Comparison of ENCODE assay signal across 8 cellular contexts in genomic region chr1:247103777-247104591, GRCh38. TPM values are rescaled to one million over a fixed set of nuclear protein-coding genes. Genes with fewer than 3 reads are reported as not detected.
DNase-seq lines count a peak whose midpoint lies in the region; ATAC-seq, FAIRE-seq and TF ChIP-seq lines count a peak whose summit lies in the region.

Gene ZNF669, minus strand, starts transcription at chr1:247104356. Its CDS starts 157 bp downstream, at chr1:247104199.

- ATAC-seq in naive thymus-derived CD4-positive, alpha-beta T cell: peak; percentile 99
- ATAC-seq in stimulated activated memory B cell treated with anti-CD40 and anti-IgM and Interleukin-4, amounts not matched to agents 10 μg/mL and 1 μg/mL and 100 μg/mL, for 72 hours: peak; percentile 100

- TF ChIP-seq CTCF in DOHH2 (IDR thresholded peaks at IDR 0.05; ENCODE audit: low read depth, low read length, poor library complexity, severe bottlenecking): no peak
- no peak for TF ChIP-seq CTCF in fibroblast of lung (conservative IDR thresholded peaks at IDR 0.05 in 1 of 2, IDR thresholded peaks at IDR 0.05 in 1 of 2; ENCODE audit: low read depth in 1 of 2, low read length in 2 of 2)

- H3K27ac Mint-ChIP-seq in naive thymus-derived CD4-positive, alpha-beta T cell: peak within 1 kb of the TSS; percentile 70 to 93 (median 81)
- H3K27ac Mint-ChIP-seq in stimulated activated memory B cell treated with anti-CD40 and anti-IgM and Interleukin-4, amounts not matched to agents 10 μg/mL and 1 μg/mL and 100 μg/mL, for 72 hours: peak within 1 kb of the TSS; percentile 96

- H3F3A ChIP-seq in DOHH2 (ENCODE audit: control insufficient read depth, insufficient read depth) (no peaks in the 10 kb centered on the region), GM23248 (ENCODE audit: insufficient read depth) (peaks cover 11% of the 10 kb centered on the region; the same call in 1 of the 2 replicates)

- H3K27me3 ChIP-seq in DOHH2 (ENCODE audit: control insufficient read depth, low read length) (no peaks in the 10 kb centered on the region), GM23248 (replicated peaks; ENCODE audit: insufficient read depth) (no peaks in the 10 kb centered on the region), Karpas-422 (ENCODE audit: low read length) (no peaks in the 10 kb centered on the region), fibroblast of lung (ENCODE audit: control insufficient read depth, insufficient read depth, low read length) (no peaks in the 10 kb centered on the region)
- no peaks in the 10 kb centered on the region for H3K27me3 ChIP-seq in naive thymus-derived CD4-positive, alpha-beta T cell (ENCODE audit: control insufficient read depth in 2 of 2, insufficient read depth in 2 of 2, low read length in 2 of 2)

- in situ Hi-C loops in GM23248 (cut with MboI): no loop called here

- peak; percentile 88 for FAIRE-seq in RCC 7860 (lab: Jason Lieb, UNC)

- H3K9me2 ChIP-seq in DOHH2 (replicated peaks; ENCODE audit: control insufficient read depth, low read length): no peaks in the 10 kb centered on the region
- no peaks in the 10 kb centered on the region for H3K9me2 ChIP-seq in GM23248 (ENCODE audit: insufficient read depth)
- H3K9me2 ChIP-seq in Karpas-422 (replicated peaks; ENCODE audit: insufficient read depth, low read length): no peaks in the 10 kb centered on the region

- peaks cover 19 to 46% (median 33%) of the 10 kb centered on the region in 5 donors for H3K36me3 Mint-ChIP-seq in naive thymus-derived CD4-positive, alpha-beta T cell
- peaks cover 34% of the 10 kb centered on the region for H3K36me3 Mint-ChIP-seq in stimulated activated memory B cell treated with anti-CD40 and anti-IgM and Interleukin-4, amounts not matched to agents 10 μg/mL and 1 μg/mL and 100 μg/mL, for 72 hours

- intact Hi-C loops in naive thymus-derived CD4-positive, alpha-beta T cell (cut with micrococcal nuclease): loop anchor here (1.0 to 10.0 kb wide), 8 partner anchors 26 to 599 kb away; partner anchors contain the start of genes CNST (in 2 of the 2), TFB2M (in 2 of the 2), ZNF496 (in 2 of the 2) and ZNF670 (in 2 of the 2)

- H3K9me3 Mint-ChIP-seq in naive thymus-derived CD4-positive, alpha-beta T cell: peaks cover 3 to 55% (median 34%) of the 10 kb centered on the region in 11 donors
- peaks cover 9% of the 10 kb centered on the region for H3K9me3 Mint-ChIP-seq in stimulated activated memory B cell treated with anti-CD40 and anti-IgM and Interleukin-4, amounts not matched to agents 10 μg/mL and 1 μg/mL and 100 μg/mL, for 72 hours

- POLR2A ChIA-PET in naive thymus-derived CD4-positive, alpha-beta T cell (lab: Charles Lee): interaction anchor here (1.0 to 2.2 kb wide), 6 partner anchors 11 to 227 kb away, joined by 3 to 11 read pairs (median 4); partner anchors contain the start of genes AHCTF1 and ZNF670

- CTCF ChIA-PET in naive thymus-derived CD4-positive, alpha-beta T cell (lab: Charles Lee): no interaction called here

- peak within 1 kb of the TSS; percentile 96 for H3K4me3 ChIP-seq in DOHH2 (ENCODE audit: low read length)
- H3K4me3 ChIP-seq in GM23248: peak within 1 kb of the TSS; percentile 90
- peak within 1 kb of the TSS; percentile 100 for H3K4me3 ChIP-seq in Karpas-422 (ENCODE audit: low read length)
- H3K4me3 ChIP-seq in fibroblast of lung (replicated peaks in 1 of 4; ENCODE audit: control extremely low read depth in 1 of 4, insufficient read depth in 1 of 4, low read depth in 3 of 4, low read length in 4 of 4): peak within 1 kb of the TSS; percentile 73 to 96 (median 84)
- H3K4me3 ChIP-seq in naive thymus-derived CD4-positive, alpha-beta T cell (ENCODE audit: low read length): peak within 1 kb of the TSS; percentile 96

- H3K4me1 Mint-ChIP-seq in naive thymus-derived CD4-positive, alpha-beta T cell: peaks cover 6 to 24% (median 16%) of the 10 kb centered on the region in 7 donors
- peaks cover 6% of the 10 kb centered on the region for H3K4me1 Mint-ChIP-seq in stimulated activated memory B cell treated with anti-CD40 and anti-IgM and Interleukin-4, amounts not matched to agents 10 μg/mL and 1 μg/mL and 100 μg/mL, for 72 hours

- peak within 1 kb of the TSS; percentile 83 to 93 (median 91) for H3K4me3 Mint-ChIP-seq in naive thymus-derived CD4-positive, alpha-beta T cell
- H3K4me3 Mint-ChIP-seq in stimulated activated memory B cell treated with anti-CD40 and anti-IgM and Interleukin-4, amounts not matched to agents 10 μg/mL and 1 μg/mL and 100 μg/mL, for 72 hours: peak within 1 kb of the TSS; percentile 98

- H3K36me3 ChIP-seq in DOHH2 (ENCODE audit: control insufficient read depth, low read length) (peaks cover 44% of the 10 kb centered on the region), GM23248 (ENCODE audit: low read depth) (peaks cover 25% of the 10 kb centered on the region), Karpas-422 (ENCODE audit: insufficient read depth, low read length) (peaks cover 32% of the 10 kb centered on the region), fibroblast of lung (ENCODE audit: control insufficient read depth, insufficient read depth, low read length) (peaks cover 9% of the 10 kb centered on the region)
- H3K36me3 ChIP-seq in naive thymus-derived CD4-positive, alpha-beta T cell (ENCODE audit: control insufficient read depth in 2 of 3, insufficient read depth in 3 of 3, low read length in 3 of 3): peaks cover 19 to 29% (median 20%) of the 10 kb centered on the region in 3 experiments

- peaks cover 42% of the 10 kb centered on the region for H3K79me2 ChIP-seq in DOHH2 (ENCODE audit: control insufficient read depth, low read length)
- H3K79me2 ChIP-seq in GM23248 (ENCODE audit: insufficient read depth): peaks cover 35% of the 10 kb centered on the region
- H3K79me2 ChIP-seq in Karpas-422 (ENCODE audit: low read length): peaks cover 37% of the 10 kb centered on the region
- H3K79me2 ChIP-seq in fibroblast of lung (ENCODE audit: control insufficient read depth, insufficient read depth, low read length): peaks cover 17% of the 10 kb centered on the region

- 0 to 2% methylated on average over 53 to 59 of the region's 61 CpGs for WGBS in GM23248 (ENCODE audit: low coverage in 1 of 2, low lambda C conversion rate in 2 of 2, missing lambda C conversion rate in 2 of 2), 2 experiments

- peaks cover 18% of the 10 kb centered on the region for H3K9me3 ChIP-seq in DOHH2 (ENCODE audit: control insufficient read depth, insufficient read depth, low read length)
- no peaks in the 10 kb centered on the region for H3K9me3 ChIP-seq in GM23248 (ENCODE audit: low read depth)
- peaks cover 32% of the 10 kb centered on the region for H3K9me3 ChIP-seq in Karpas-422 (ENCODE audit: low read length)
- peaks cover 6% of the 10 kb centered on the region for H3K9me3 ChIP-seq in fibroblast of lung (ENCODE audit: control insufficient read depth, insufficient read depth, low read depth, low read length)
- H3K9me3 ChIP-seq in naive thymus-derived CD4-positive, alpha-beta T cell (ENCODE audit: control insufficient read depth in 2 of 3, low read length in 3 of 3): peaks cover 0 to 34% (median 19%) of the 10 kb centered on the region in 3 experiments

- H3K4me1 ChIP-seq in DOHH2 (ENCODE audit: control insufficient read depth, low read length) (peaks cover 14% of the 10 kb centered on the region), GM23248 (ENCODE audit: insufficient read depth) (peaks cover 15% of the 10 kb centered on the region), Karpas-422 (ENCODE audit: low read length) (peaks cover 6% of the 10 kb centered on the region), fibroblast of lung (ENCODE audit: control insufficient read depth, extremely low read depth, insufficient read depth, low read length) (no peaks in the 10 kb centered on the region)
- peaks cover 3 to 4% of the 10 kb centered on the region in 2 donors for H3K4me1 ChIP-seq in naive thymus-derived CD4-positive, alpha-beta T cell (ENCODE audit: control insufficient read depth in 2 of 2, insufficient read depth in 2 of 2, low read length in 2 of 2)

- peaks cover 15 to 25% (median 20%) of the 10 kb centered on the region in 5 donors for H3K27me3 Mint-ChIP-seq in naive thymus-derived CD4-positive, alpha-beta T cell
- H3K27me3 Mint-ChIP-seq in stimulated activated memory B cell treated with anti-CD40 and anti-IgM and Interleukin-4, amounts not matched to agents 10 μg/mL and 1 μg/mL and 100 μg/mL, for 72 hours: peaks cover 20% of the 10 kb centered on the region

- H2AFZ ChIP-seq in GM23248 (peak within 1 kb of the TSS; percentile 90), Karpas-422 (ENCODE audit: low read length) (peak within 1 kb of the TSS; percentile 91; the same call in 1 of the 2 replicates), fibroblast of lung (ENCODE audit: low read length) (peak within 1 kb of the TSS; percentile 93)

- H3K9ac ChIP-seq in GM23248: peak within 1 kb of the TSS; percentile 87
- peak within 1 kb of the TSS; percentile 99 for H3K9ac ChIP-seq in Karpas-422 (ENCODE audit: low read length)
- H3K9ac ChIP-seq in fibroblast of lung (ENCODE audit: insufficient read depth, low read length): peak within 1 kb of the TSS; percentile 84

- H3K27ac ChIP-seq in DOHH2 (ENCODE audit: low read depth, low read length): peak within 1 kb of the TSS; percentile 65
- H3K27ac ChIP-seq in GM23248: peak within 1 kb of the TSS; percentile 64
- peak within 1 kb of the TSS; percentile 67 for H3K27ac ChIP-seq in Karpas-422 (ENCODE audit: low read length)
- peak within 1 kb of the TSS; percentile 83 for H3K27ac ChIP-seq in fibroblast of lung (ENCODE audit: insufficient read depth, low read length)
- peak within 1 kb of the TSS; percentile 82 for H3K27ac ChIP-seq in naive thymus-derived CD4-positive, alpha-beta T cell (ENCODE audit: low read depth, low read length)

- peak; percentile 99 for DNase-seq in GM23248
- DNase-seq in Karpas-422: peak; percentile 98
- peak; percentile 91 for DNase-seq in RCC 7860 (ENCODE audit: low spot score)
- peak; percentile 81 for DNase-seq in activated T-helper 1 cell treated with Interleukin-2 at 50 U/mL for 16 hours (ENCODE audit: low read depth)
- peak; percentile 95 to 97 for DNase-seq in fibroblast of lung (ENCODE audit: low read depth in 2 of 2)
- DNase-seq in naive thymus-derived CD4-positive, alpha-beta T cell: peak; percentile 84 to 91 (median 89)

- H3K4me2 ChIP-seq in DOHH2 (ENCODE audit: low read length) (peak within 1 kb of the TSS; percentile 68), GM23248 (ENCODE audit: unreplicated experiment) (peak within 1 kb of the TSS; percentile 90), Karpas-422 (ENCODE audit: low read depth, low read length, poor library complexity, severe bottlenecking) (peak within 1 kb of the TSS; percentile 83), fibroblast of lung (ENCODE audit: extremely low read depth, insufficient read depth, low read length) (peak within 1 kb of the TSS; percentile 77)

- no peaks in the 10 kb centered on the region for H4K20me1 ChIP-seq in DOHH2 (ENCODE audit: control insufficient read depth, insufficient read depth, low read depth, low read length)
- no peaks in the 10 kb centered on the region for H4K20me1 ChIP-seq in GM23248 (ENCODE audit: insufficient read depth)
- no peaks in the 10 kb centered on the region for H4K20me1 ChIP-seq in Karpas-422 (ENCODE audit: insufficient read depth, low read depth, low read length)
- no peaks in the 10 kb centered on the region for H4K20me1 ChIP-seq in fibroblast of lung (ENCODE audit: control insufficient read depth, extremely low read depth, insufficient read depth, low read length)

RNA-seq across cellular contexts. Expression of gene ZNF669, which starts in this region (rescaled TPM):
- 4.9 and 6.8 TPM in 2 replicates for total RNA-seq in GM23248 (2014; rRNA removed; shearing (Covaris generic))
- polyA plus RNA-seq in GM23248 (2016; fragmentation: Nextera tagmentation; extraction: Ambion mirVana) (2.4 and 2.8 TPM in 2 replicates), fibroblast of lung (7.0 and 7.2 TPM in 2 replicates)
- total RNA-seq in Karpas-422 (2014; rRNA removed; shearing (Covaris generic); ENCODE audit: low replicate concordance): 8.4 and 22.3 TPM in 2 replicates
- 10.2 and 11.6 TPM in 2 replicates for total RNA-seq in fibroblast of lung
- polyA plus RNA-seq in fibroblast of lung (2012): 4.1 and 4.6 TPM in 2 replicates
- 0.35 and 3.9 TPM in 2 replicates for polyA minus RNA-seq in fibroblast of lung (ENCODE audit: low replicate concordance)
- total RNA-seq in naive thymus-derived CD4-positive, alpha-beta T cell: 10 to 100 TPM in 3 of 5 experiments, 1 to 10 TPM in 2; 7.9 to 15.8 (median 11.5) TPM
- 10 to 100 TPM; 15.9 to 22.6 TPM for polyA plus RNA-seq in naive thymus-derived CD4-positive, alpha-beta T cell

Comparison
In these comparisons a context has a peak if more than half of its experiments do, and no peak if none do; other contexts are left out.
1. Peak in every context shown above with its lines: DNase-seq, ATAC-seq, H3K4me3 ChIP-seq and H3K27ac ChIP-seq.